8 cellular contexts compared by ENCODE assay signal in the genomic region with DNA sequence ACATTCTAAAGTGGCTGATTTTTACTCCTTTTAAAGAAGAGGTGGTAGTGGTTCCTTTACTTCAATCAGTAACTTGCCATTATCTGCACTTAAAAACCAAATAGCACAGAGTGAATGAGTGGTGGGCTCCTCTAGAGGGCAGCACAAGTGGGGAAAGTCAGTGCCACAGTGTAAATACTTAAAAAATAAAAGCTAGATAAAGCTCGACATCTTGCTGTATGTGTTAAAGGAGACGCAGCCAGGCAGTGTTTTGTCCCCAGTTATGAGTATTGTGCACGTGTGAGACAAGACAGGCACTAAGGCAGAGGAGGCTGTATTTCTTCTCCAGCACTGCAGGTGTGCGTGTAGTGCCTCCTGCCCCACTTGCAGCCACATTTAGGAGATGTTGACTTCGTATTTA. TPM values are rescaled to one million over a fixed set of nuclear protein-coding genes. Genes with fewer than 3 reads are reported as not detected.
A peak's percentile ranks its signal among the peaks of the same experiment; 100 is the strongest.
DNase-seq lines count a peak whose midpoint lies in the region; ATAC-seq and TF ChIP-seq lines count a peak whose summit lies in the region.

No MANE protein-coding gene starts in this region.

- H3K9me3 ChIP-seq in BE2C (no peaks in the 10 kb centered on the region), MG63 (no peaks in the 10 kb centered on the region)

- H3K4me3 ChIP-seq in BE2C (ENCODE audit: low read depth, low read length) (no peak overlapping the region), MG63 (no peak overlapping the region)

- H3K36me3 ChIP-seq in BE2C = no peaks in the 10 kb centered on the region
- no peaks in the 10 kb centered on the region for H3K36me3 ChIP-seq in MG63

- no peak overlapping the region for H3K27ac ChIP-seq in foreskin keratinocyte

- DNase-seq in BE2C (peak; percentile 35), UCSD-AML1 (lab: John Stamatoyannopoulos, UW; ENCODE audit: unreplicated experiment) (peak; percentile 24), foreskin keratinocyte (no peak), MG63 (no peak), NK-92 (lab: John Stamatoyannopoulos, UW; ENCODE audit: unreplicated experiment) (no peak)
- peak; percentile 30 for DNase-seq in stimulated activated CD4-positive, alpha-beta T cell treated with anti-CD3 and anti-CD28 coated beads, Interleukin-4, amount 100 ng/mL, for 24 hours

- H3K4me1 ChIP-seq in BE2C = no peaks in the 10 kb centered on the region
- H3K4me1 ChIP-seq in foreskin keratinocyte = no peaks in the 10 kb centered on the region

- H3K27me3 ChIP-seq in BE2C (no peaks in the 10 kb centered on the region), foreskin keratinocyte (no peaks in the 10 kb centered on the region), MG63 (no peaks in the 10 kb centered on the region)

- TF ChIP-seq CTCF in BE2C (IDR thresholded peaks at IDR 0.05; ENCODE audit: low read depth, low read length) = peak; percentile 83
- peak; percentile 72 for TF ChIP-seq CTCF in GM12873 (IDR thresholded peaks at IDR 0.05; ENCODE audit: insufficient read depth, low read depth, low read length, missing control alignments)
- TF ChIP-seq CTCF in foreskin keratinocyte (conservative IDR thresholded peaks at IDR 0.05) = peak; percentile 63

- ATAC-seq in HG03432 (IDR thresholded peaks at IDR 0.05; ENCODE audit: unreplicated experiment) = peak; percentile 84
- peak; percentile 55 for ATAC-seq in foreskin keratinocyte

RNA-seq across cellular contexts. Expression of a gene that starts 24.6 kb away (rescaled TPM):
- polyA plus RNA-seq in BE2C (2012; ENCODE audit: insufficient read depth, insufficient read length, low read depth) = 31.6 TPM
- total RNA-seq in foreskin keratinocyte = 0.88 and 1.3 TPM in 2 replicates
- polyA plus RNA-seq in foreskin keratinocyte = 0.49 and 1.0 TPM in 2 replicates
- 0.26 and 10.2 TPM in 2 replicates for total RNA-seq in MG63 (2014; rRNA removed; shearing (Covaris generic); ENCODE audit: low replicate concordance)

Comparison
In these comparisons a context has a peak if more than half of its experiments do, and no peak if none do; other contexts are left out.
1. DNase-seq: peak in BE2C (single experiment), UCSD-AML1 (single experiment) and stimulated activated CD4-positive, alpha-beta T cell treated with anti-CD3 and anti-CD28 coated beads, Interleukin-4, amount 100 ng/mL, for 24 hours (single experiment); none in foreskin keratinocyte (0 of 2), MG63 (single experiment) and NK-92 (single experiment).
2. Peak in every context shown above with its lines, with median percentiles within 50 percentile points of each other: CTCF ChIP-seq.